ENCODE assay signal across 1 cellular context in the genomic region with DNA sequence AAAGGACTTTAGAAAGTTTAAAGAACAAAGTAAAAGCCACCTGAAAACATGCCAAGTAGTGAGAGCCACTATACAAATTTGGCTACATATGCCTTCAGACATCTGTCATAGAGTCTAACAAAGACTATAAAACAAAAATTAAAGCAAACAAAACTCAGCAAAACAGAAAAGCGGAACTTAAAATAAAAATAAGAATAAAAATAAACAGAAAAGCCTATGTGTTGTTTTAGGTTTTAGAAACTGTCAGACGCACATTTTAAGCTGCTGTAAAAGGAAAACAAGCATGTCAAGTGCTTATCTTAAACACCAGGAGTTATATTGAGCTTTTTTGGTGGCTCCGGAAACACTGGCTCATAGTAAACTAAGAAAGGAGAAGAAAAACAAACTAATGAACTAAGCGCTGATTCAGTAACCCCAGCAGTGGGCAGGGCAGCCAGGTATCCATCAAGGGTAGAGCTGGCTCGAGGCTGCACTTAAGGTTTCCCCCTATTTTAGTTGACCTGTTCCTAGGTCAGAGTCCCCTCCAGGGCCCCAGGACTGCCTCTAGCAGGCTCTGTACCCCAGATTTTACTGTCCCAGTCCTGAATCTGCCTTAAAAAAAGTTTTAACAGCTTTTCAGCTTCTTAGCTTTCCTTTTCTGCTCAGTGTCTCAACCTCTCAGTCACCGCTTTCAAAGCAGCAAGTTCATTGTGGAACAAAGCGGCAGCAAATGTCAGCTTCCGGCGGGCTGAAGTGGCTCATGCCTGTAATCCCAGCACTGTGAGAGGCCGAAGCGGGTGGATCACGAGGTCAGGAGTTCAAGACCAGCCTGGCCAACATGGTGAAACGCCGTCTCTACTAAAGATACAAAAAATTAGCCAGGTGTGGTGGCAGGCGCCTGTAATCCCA.
TF ChIP-seq lines count a peak whose summit lies in the region.

No MANE protein-coding gene starts in this region.

TF ChIP-seq in HEK293, 187 proteins besides CTCF, POLR2A, EP300 and RAD21 (continued from another document):
- no peak for TF ChIP-seq ZSCAN16 (tag by site-specific recombination; IDR thresholded peaks at IDR 0.05)
- peak; percentile 38; the same call in 1 of the 2 replicates for TF ChIP-seq ZBTB20 (tag by site-specific recombination; IDR thresholded peaks at IDR 0.05)
- TF ChIP-seq, protein P1, sequence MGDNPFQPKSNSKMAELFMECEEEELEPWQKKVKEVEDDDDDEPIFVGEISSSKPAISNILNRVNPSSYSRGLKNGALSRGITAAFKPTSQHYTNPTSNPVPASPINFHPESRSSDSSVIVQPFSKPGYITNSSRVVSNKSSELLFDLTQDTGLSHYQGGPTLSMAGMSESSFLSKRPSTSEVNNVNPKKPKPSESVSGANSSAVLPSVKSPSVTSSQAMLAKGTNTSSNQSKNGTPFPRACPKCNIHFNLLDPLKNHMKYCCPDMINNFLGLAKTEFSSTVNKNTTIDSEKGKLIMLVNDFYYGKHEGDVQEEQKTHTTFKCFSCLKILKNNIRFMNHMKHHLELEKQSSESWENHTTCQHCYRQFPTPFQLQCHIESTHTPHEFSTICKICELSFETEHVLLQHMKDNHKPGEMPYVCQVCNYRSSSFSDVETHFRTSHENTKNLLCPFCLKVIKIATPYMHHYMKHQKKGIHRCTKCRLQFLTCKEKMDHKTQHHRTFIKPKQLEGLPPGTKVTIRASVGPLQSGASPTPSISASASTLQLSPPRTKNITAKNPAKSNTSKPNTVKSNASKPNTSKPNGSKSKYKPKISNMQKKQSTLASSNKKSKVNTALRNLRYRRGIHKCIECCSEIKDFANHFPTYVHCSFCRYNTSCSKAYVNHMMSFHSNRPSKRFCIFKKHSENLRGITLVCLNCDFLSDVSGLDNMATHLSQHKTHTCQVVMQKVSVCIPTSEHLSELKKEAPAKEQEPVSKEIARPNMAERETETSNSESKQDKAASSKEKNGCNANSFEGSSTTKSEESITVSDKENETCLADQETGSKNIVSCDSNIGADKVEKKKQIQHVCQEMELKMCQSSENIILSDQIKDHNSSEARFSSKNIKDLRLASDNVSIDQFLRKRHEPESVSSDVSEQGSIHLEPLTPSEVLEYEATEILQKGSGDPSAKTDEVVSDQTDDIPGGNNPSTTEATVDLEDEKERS (tag by site-specific recombination; IDR thresholded peaks at IDR 0.05) = no peak
- TF ChIP-seq, protein P2, sequence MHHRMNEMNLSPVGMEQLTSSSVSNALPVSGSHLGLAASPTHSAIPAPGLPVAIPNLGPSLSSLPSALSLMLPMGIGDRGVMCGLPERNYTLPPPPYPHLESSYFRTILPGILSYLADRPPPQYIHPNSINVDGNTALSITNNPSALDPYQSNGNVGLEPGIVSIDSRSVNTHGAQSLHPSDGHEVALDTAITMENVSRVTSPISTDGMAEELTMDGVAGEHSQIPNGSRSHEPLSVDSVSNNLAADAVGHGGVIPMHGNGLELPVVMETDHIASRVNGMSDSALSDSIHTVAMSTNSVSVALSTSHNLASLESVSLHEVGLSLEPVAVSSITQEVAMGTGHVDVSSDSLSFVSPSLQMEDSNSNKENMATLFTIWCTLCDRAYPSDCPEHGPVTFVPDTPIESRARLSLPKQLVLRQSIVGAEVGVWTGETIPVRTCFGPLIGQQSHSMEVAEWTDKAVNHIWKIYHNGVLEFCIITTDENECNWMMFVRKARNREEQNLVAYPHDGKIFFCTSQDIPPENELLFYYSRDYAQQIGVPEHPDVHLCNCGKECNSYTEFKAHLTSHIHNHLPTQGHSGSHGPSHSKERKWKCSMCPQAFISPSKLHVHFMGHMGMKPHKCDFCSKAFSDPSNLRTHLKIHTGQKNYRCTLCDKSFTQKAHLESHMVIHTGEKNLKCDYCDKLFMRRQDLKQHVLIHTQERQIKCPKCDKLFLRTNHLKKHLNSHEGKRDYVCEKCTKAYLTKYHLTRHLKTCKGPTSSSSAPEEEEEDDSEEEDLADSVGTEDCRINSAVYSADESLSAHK (tag by site-specific recombination; IDR thresholded peaks at IDR 0.05) = peak; percentile 98
- TF ChIP-seq, protein P3, sequence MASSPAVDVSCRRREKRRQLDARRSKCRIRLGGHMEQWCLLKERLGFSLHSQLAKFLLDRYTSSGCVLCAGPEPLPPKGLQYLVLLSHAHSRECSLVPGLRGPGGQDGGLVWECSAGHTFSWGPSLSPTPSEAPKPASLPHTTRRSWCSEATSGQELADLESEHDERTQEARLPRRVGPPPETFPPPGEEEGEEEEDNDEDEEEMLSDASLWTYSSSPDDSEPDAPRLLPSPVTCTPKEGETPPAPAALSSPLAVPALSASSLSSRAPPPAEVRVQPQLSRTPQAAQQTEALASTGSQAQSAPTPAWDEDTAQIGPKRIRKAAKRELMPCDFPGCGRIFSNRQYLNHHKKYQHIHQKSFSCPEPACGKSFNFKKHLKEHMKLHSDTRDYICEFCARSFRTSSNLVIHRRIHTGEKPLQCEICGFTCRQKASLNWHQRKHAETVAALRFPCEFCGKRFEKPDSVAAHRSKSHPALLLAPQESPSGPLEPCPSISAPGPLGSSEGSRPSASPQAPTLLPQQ (tag by site-specific recombination; IDR thresholded peaks at IDR 0.05) = no peak
- no peak for TF ChIP-seq ZNF510 (tag by site-specific recombination; IDR thresholded peaks at IDR 0.05; ENCODE audit: insufficient replicate concordance)
- TF ChIP-seq, protein P4, sequence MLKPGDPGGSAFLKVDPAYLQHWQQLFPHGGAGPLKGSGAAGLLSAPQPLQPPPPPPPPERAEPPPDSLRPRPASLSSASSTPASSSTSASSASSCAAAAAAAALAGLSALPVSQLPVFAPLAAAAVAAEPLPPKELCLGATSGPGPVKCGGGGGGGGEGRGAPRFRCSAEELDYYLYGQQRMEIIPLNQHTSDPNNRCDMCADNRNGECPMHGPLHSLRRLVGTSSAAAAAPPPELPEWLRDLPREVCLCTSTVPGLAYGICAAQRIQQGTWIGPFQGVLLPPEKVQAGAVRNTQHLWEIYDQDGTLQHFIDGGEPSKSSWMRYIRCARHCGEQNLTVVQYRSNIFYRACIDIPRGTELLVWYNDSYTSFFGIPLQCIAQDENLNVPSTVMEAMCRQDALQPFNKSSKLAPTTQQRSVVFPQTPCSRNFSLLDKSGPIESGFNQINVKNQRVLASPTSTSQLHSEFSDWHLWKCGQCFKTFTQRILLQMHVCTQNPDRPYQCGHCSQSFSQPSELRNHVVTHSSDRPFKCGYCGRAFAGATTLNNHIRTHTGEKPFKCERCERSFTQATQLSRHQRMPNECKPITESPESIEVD (tag by site-specific recombination; IDR thresholded peaks at IDR 0.05) = peak; percentile 96
- no peak for TF ChIP-seq ZNF626 (tag by site-specific recombination; IDR thresholded peaks at IDR 0.05)
- 0 out of 2 replicates have a peak, but pooled peaks have one; percentile 46 for TF ChIP-seq TRIM28 (IDR thresholded peaks at IDR 0.05; ENCODE audit: borderline replicate concordance, low read length)
- TF ChIP-seq ZNF791 (tag by site-specific recombination; IDR thresholded peaks at IDR 0.05) = no peak
- no peak for TF ChIP-seq ZNF548 (tag by site-specific recombination; IDR thresholded peaks at IDR 0.05)
- no peak for TF ChIP-seq ZNF501 (tag by site-specific recombination; IDR thresholded peaks at IDR 0.05)
- TF ChIP-seq GLI2 (tag by site-specific recombination; IDR thresholded peaks at IDR 0.05; ENCODE audit: borderline replicate concordance, low read depth) = no peak
- 0 out of 2 replicates have a peak, but pooled peaks have one; percentile 36 for TF ChIP-seq ZNF664 (tag by site-specific recombination; IDR thresholded peaks at IDR 0.05)
- TF ChIP-seq FEZF1 (tag by site-specific recombination; IDR thresholded peaks at IDR 0.05) = peak; percentile 96
- TF ChIP-seq, protein P5, sequence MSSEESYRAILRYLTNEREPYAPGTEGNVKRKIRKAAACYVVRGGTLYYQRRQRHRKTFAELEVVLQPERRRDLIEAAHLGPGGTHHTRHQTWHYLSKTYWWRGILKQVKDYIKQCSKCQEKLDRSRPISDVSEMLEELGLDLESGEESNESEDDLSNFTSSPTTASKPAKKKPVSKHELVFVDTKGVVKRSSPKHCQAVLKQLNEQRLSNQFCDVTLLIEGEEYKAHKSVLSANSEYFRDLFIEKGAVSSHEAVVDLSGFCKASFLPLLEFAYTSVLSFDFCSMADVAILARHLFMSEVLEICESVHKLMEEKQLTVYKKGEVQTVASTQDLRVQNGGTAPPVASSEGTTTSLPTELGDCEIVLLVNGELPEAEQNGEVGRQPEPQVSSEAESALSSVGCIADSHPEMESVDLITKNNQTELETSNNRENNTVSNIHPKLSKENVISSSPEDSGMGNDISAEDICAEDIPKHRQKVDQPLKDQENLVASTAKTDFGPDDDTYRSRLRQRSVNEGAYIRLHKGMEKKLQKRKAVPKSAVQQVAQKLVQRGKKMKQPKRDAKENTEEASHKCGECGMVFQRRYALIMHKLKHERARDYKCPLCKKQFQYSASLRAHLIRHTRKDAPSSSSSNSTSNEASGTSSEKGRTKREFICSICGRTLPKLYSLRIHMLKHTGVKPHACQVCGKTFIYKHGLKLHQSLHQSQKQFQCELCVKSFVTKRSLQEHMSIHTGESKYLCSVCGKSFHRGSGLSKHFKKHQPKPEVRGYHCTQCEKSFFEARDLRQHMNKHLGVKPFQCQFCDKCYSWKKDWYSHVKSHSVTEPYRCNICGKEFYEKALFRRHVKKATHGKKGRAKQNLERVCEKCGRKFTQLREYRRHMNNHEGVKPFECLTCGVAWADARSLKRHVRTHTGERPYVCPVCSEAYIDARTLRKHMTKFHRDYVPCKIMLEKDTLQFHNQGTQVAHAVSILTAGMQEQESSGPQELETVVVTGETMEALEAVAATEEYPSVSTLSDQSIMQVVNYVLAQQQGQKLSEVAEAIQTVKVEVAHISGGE (tag by site-specific recombination; conservative IDR thresholded peaks at IDR 0.05; ENCODE audit: low read depth) = 0 out of 2 replicates have a peak, but pooled peaks have one; percentile 7
- TF ChIP-seq IKZF3 (tag by site-specific recombination; IDR thresholded peaks at IDR 0.05) = 0 out of 2 replicates have a peak, but pooled peaks have one; percentile 45
- no peak for TF ChIP-seq ZSCAN30 (tag by site-specific recombination; IDR thresholded peaks at IDR 0.05)
- peak; percentile 17; the same call in 1 of the 2 replicates for TF ChIP-seq ZNF239 (tag by site-specific recombination; IDR thresholded peaks at IDR 0.05)
- TF ChIP-seq OSR2 (tag by site-specific recombination; IDR thresholded peaks at IDR 0.05) = peak; percentile 75
- TF ChIP-seq ZNF629 (tag by site-specific recombination; IDR thresholded peaks at IDR 0.05) = peak; percentile 48; the same call in 1 of the 2 replicates
- peak; percentile 82 for TF ChIP-seq PRDM1 (tag by site-specific recombination; IDR thresholded peaks at IDR 0.05)
- TF ChIP-seq, protein P6, sequence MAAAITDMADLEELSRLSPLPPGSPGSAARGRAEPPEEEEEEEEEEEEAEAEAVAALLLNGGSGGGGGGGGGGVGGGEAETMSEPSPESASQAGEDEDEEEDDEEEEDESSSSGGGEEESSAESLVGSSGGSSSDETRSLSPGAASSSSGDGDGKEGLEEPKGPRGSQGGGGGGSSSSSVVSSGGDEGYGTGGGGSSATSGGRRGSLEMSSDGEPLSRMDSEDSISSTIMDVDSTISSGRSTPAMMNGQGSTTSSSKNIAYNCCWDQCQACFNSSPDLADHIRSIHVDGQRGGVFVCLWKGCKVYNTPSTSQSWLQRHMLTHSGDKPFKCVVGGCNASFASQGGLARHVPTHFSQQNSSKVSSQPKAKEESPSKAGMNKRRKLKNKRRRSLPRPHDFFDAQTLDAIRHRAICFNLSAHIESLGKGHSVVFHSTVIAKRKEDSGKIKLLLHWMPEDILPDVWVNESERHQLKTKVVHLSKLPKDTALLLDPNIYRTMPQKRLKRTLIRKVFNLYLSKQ (tag by site-specific recombination; IDR thresholded peaks at IDR 0.05; ENCODE audit: borderline replicate concordance) = no peak
- TF ChIP-seq ZNF174 (tag by site-specific recombination; IDR thresholded peaks at IDR 0.05) = no peak
